Comparison of ENCODE assay signal across 11 cellular contexts in the genomic region with DNA sequence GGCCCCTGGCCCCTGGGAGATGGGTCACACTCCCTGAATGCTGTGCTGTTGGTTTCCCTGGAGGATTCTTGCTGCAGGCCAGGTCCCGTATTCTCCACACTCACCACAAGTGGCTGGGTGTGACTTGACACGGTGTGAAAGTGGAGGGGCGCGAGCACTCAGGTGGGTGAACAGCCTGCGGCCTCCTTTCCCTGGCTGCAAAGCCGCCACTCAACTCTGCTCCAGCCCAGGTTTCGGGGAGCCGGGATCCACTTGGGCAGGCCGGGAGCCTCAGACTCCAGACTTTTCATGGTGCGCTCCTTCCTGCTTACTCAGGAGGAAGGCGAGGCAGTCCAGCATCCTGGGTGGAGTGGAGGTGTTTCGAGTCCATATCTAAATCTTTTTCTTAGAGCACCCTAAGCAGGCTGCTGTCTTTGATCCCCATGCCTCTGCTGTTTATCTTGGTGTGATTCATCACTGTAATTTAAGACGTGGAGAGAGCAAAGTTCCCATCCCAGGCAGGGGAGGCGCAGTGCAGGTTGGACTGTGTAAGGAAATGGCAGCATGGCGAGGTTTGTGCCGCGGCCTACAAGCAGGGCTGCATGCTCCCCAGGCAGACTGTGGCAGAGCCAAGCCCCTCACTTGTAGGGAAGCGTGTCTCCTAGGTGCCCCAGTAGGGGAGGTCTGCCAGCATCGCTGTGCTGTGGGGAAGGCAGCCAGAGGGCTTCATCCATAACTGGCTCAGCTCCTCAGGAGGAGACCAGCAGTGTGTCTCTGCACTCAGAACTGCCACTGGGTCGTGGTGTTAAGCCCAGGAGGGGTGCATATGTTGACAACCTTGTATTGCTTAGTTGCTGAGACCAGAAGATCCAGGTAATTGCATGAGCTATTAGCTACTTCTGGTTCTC. TPM values are rescaled to one million over a fixed set of nuclear protein-coding genes. Genes with fewer than 3 reads are reported as not detected.
A peak's percentile ranks its signal among the peaks of the same experiment; 100 is the strongest.
DNase-seq lines count a peak whose midpoint lies in the region; ATAC-seq and TF ChIP-seq lines count a peak whose summit lies in the region.
"Had no signal": no experiment of that assay in that cellular context is flagged by ENCODE, and none has a peak within 500 bp of the region (broad histone marks: within the 10 kb centered on the region; RNA-seq: fewer than 3 reads in every experiment).

No MANE protein-coding gene starts in this region.

- no peaks in the 10 kb centered on the region; the same call in 1 of the 2 replicates for H3K36me3 ChIP-seq in H7 (replicated peaks; ENCODE audit: control insufficient read depth, insufficient read depth, low read length)

- BruUV-seq in Calu3 (replicated peaks; lab: Mats Ljungman, UMichigan), result no TSS peak

- no peaks in the 10 kb centered on the region for H3K27me3 Mint-ChIP-seq in Calu3 (ENCODE audit: unreplicated experiment)
- H3K27me3 Mint-ChIP-seq in natural killer cell (ENCODE audit: low read depth in 2 of 2), result no peaks in the 10 kb centered on the region
- H3K27me3 Mint-ChIP-seq: activated CD4-positive, alpha-beta T cell treated with anti-CD3 and anti-CD28 coated beads, Interleukin-2, amount 10 ng/mL, durations not matched to agents 7 days and 5 days had no signal

- H3K4me1 Mint-ChIP-seq in Calu3 (ENCODE audit: low read depth, unreplicated experiment) (peaks cover 31% of the 10 kb centered on the region), natural killer cell (peaks cover 58 to 64% of the 10 kb centered on the region in 2 donors)

- intact Hi-C loops in Calu3 (cut with micrococcal nuclease; ENCODE audit: unreplicated experiment) (no loop called here), natural killer cell (cut with micrococcal nuclease) (no loop called here)

- H3K4me3 ChIP-seq in coronary artery, result no peak overlapping the region
- H3K4me3 ChIP-seq in H7 (ENCODE audit: insufficient read depth, low read depth, low read length), result no peak overlapping the region
- H3K4me3 ChIP-seq: tibial nerve had no signal

- peak; percentile 59 for DNase-seq in Calu3
- peak; percentile 5 to 11 for DNase-seq in NCI-H1930 (lab: John Stamatoyannopoulos, UW)
- DNase-seq in coronary artery (ENCODE audit: low spot score), result peak; percentile 63
- no peak for DNase-seq in natural killer cell
- no peak for DNase-seq in OCI-M1 (lab: John Stamatoyannopoulos, UW)
- DNase-seq in stimulated activated CD4-positive, alpha-beta T cell treated with anti-CD3 and anti-CD28 coated beads, Interleukin-2, amount 100 ng/mL, for 24 hours, result no peak
- no peak for DNase-seq in H7
- DNase-seq: activated CD4-positive, alpha-beta T cell treated with anti-CD3 and anti-CD28 coated beads, Interleukin-2, amount 10 ng/mL, durations not matched to agents 7 days and 5 days; stimulated activated CD4-positive, alpha-beta T cell treated with anti-CD3 and anti-CD28 coated beads, Interleukin-2, amount 100 ng/mL, for 48 hours had no signal

- peak in 2 of 3 donors; percentile 28 to 57 for ATAC-seq in natural killer cell
- ATAC-seq in GM18909 (IDR thresholded peaks at IDR 0.05; ENCODE audit: poor library complexity, unreplicated experiment), result no peak

- H3K36me3 Mint-ChIP-seq in Calu3 (ENCODE audit: insufficient read depth, unreplicated experiment) (no peaks in the 10 kb centered on the region), natural killer cell (no peaks in the 10 kb centered on the region)

- CTCF ChIA-PET in Calu3 (lab: Charles Lee), result no interaction called here

- peak overlapping the region; percentile 56 for H3K27ac Mint-ChIP-seq in Calu3 (ENCODE audit: unreplicated experiment)
- H3K27ac Mint-ChIP-seq in natural killer cell, result peak overlapping the region; percentile 62 to 69
- H3K27ac Mint-ChIP-seq: activated CD4-positive, alpha-beta T cell treated with anti-CD3 and anti-CD28 coated beads, Interleukin-2, amount 10 ng/mL, durations not matched to agents 7 days and 5 days had no signal

- H3K9me3 Mint-ChIP-seq in Calu3 (ENCODE audit: low read depth, unreplicated experiment) (no peaks in the 10 kb centered on the region), natural killer cell (no peaks in the 10 kb centered on the region)

- H3K4me3 Mint-ChIP-seq in Calu3 (ENCODE audit: low read depth, unreplicated experiment) (no peak overlapping the region), natural killer cell (peak overlapping the region; percentile 78)
- H3K4me3 Mint-ChIP-seq: activated CD4-positive, alpha-beta T cell treated with anti-CD3 and anti-CD28 coated beads, Interleukin-2, amount 10 ng/mL, durations not matched to agents 7 days and 5 days had no signal

- no peak for TF ChIP-seq CTCF in Calu3 (IDR thresholded peaks at IDR 0.05; ENCODE audit: unreplicated experiment)
- no peak for TF ChIP-seq CTCF in coronary artery (IDR thresholded peaks at IDR 0.05)
- no peak for TF ChIP-seq CTCF in natural killer cell (IDR thresholded peaks at IDR 0.05)

- H3K27ac ChIP-seq in coronary artery, result no peak overlapping the region
- H3K27ac ChIP-seq: tibial nerve had no signal

- no peaks in the 10 kb centered on the region for H3K27me3 ChIP-seq in H7 (ENCODE audit: control insufficient read depth, insufficient read depth, low read length)
- H3K27me3 ChIP-seq: tibial nerve had no signal

RNA-seq across cellular contexts. Expression of gene VANGL1, which starts 29.6 kb away (rescaled TPM):
- total RNA-seq in Calu3 (2022) (22.4 and 23.1 TPM in 2 replicates), natural killer cell (10 to 100 TPM in 2 of 3 donors, 1 to 10 TPM in 1; 6.4 to 14.8 (median 10.3) TPM)
- 26.8 and 37.1 TPM in 2 replicates for total RNA-seq in H7 (2014; rRNA removed; shearing (Covaris generic))

Comparison
In these comparisons a context has a peak if more than half of its experiments do, and no peak if none do; other contexts are left out.
1. DNase-seq: peak in Calu3 (single experiment), NCI-H1930 (2 of 2) and coronary artery (single experiment); none in natural killer cell (single experiment), OCI-M1 (single experiment), stimulated activated CD4-positive, alpha-beta T cell treated with anti-CD3 and anti-CD28 coated beads, Interleukin-2, amount 100 ng/mL, for 24 hours (0 of 2) and H7 (single experiment).